ENCODE assay signal across 1 cellular context in genomic region chr6:159833556-159833955, GRCh38.
TF ChIP-seq lines count a peak whose summit lies in the region.

No MANE protein-coding gene starts in this region.

TF ChIP-seq in HepG2, 621 proteins besides CTCF, POLR2A, EP300 and RAD21:
- TF ChIP-seq ZNF776 (CRISPR knock-in tag; IDR thresholded peaks at IDR 0.05) (no peak), ZNF790 (CRISPR knock-in tag; IDR thresholded peaks at IDR 0.05; ENCODE audit: borderline replicate concordance) (no peak), KDM5A (IDR thresholded peaks at IDR 0.05; ENCODE audit: borderline replicate concordance, low read length) (no peak), MEIS2 (CRISPR knock-in tag; IDR thresholded peaks at IDR 0.05) (no peak), AKAP8 (CRISPR knock-in tag; IDR thresholded peaks at IDR 0.05) (no peak), PAX8 (CRISPR knock-in tag; IDR thresholded peaks at IDR 0.05; ENCODE audit: borderline replicate concordance) (no peak), ZNF367 (CRISPR knock-in tag; IDR thresholded peaks at IDR 0.05; ENCODE audit: borderline replicate concordance) (no peak), ELF3 (CRISPR knock-in tag; IDR thresholded peaks at IDR 0.05) (no peak), ATRX (CRISPR knock-in tag; IDR thresholded peaks at IDR 0.05; ENCODE audit: borderline replicate concordance) (no peak), KLF6 (CRISPR knock-in tag; IDR thresholded peaks at IDR 0.05) (no peak), ZNF772 (CRISPR knock-in tag; IDR thresholded peaks at IDR 0.05) (no peak), IKZF5 (CRISPR knock-in tag; IDR thresholded peaks at IDR 0.05) (no peak), KLF16 (CRISPR knock-in tag; IDR thresholded peaks at IDR 0.05) (no peak), ZNF274 (CRISPR knock-in tag; IDR thresholded peaks at IDR 0.05) (no peak), ZNF414 (CRISPR knock-in tag; IDR thresholded peaks at IDR 0.05) (no peak)
- TF ChIP-seq, protein P1, sequence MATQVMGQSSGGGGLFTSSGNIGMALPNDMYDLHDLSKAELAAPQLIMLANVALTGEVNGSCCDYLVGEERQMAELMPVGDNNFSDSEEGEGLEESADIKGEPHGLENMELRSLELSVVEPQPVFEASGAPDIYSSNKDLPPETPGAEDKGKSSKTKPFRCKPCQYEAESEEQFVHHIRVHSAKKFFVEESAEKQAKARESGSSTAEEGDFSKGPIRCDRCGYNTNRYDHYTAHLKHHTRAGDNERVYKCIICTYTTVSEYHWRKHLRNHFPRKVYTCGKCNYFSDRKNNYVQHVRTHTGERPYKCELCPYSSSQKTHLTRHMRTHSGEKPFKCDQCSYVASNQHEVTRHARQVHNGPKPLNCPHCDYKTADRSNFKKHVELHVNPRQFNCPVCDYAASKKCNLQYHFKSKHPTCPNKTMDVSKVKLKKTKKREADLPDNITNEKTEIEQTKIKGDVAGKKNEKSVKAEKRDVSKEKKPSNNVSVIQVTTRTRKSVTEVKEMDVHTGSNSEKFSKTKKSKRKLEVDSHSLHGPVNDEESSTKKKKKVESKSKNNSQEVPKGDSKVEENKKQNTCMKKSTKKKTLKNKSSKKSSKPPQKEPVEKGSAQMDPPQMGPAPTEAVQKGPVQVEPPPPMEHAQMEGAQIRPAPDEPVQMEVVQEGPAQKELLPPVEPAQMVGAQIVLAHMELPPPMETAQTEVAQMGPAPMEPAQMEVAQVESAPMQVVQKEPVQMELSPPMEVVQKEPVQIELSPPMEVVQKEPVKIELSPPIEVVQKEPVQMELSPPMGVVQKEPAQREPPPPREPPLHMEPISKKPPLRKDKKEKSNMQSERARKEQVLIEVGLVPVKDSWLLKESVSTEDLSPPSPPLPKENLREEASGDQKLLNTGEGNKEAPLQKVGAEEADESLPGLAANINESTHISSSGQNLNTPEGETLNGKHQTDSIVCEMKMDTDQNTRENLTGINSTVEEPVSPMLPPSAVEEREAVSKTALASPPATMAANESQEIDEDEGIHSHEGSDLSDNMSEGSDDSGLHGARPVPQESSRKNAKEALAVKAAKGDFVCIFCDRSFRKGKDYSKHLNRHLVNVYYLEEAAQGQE (IDR thresholded peaks at IDR 0.05; ENCODE audit: borderline replicate concordance in 1 of 2, low read depth in 1 of 2, low read length in 2 of 2) = no peak
- TF ChIP-seq, protein P2, sequence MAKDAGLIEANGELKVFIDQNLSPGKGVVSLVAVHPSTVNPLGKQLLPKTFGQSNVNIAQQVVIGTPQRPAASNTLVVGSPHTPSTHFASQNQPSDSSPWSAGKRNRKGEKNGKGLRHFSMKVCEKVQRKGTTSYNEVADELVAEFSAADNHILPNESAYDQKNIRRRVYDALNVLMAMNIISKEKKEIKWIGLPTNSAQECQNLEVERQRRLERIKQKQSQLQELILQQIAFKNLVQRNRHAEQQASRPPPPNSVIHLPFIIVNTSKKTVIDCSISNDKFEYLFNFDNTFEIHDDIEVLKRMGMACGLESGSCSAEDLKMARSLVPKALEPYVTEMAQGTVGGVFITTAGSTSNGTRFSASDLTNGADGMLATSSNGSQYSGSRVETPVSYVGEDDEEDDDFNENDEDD (CRISPR knock-in tag; IDR thresholded peaks at IDR 0.05; ENCODE audit: borderline replicate concordance) = no peak
- TF ChIP-seq, protein P3, sequence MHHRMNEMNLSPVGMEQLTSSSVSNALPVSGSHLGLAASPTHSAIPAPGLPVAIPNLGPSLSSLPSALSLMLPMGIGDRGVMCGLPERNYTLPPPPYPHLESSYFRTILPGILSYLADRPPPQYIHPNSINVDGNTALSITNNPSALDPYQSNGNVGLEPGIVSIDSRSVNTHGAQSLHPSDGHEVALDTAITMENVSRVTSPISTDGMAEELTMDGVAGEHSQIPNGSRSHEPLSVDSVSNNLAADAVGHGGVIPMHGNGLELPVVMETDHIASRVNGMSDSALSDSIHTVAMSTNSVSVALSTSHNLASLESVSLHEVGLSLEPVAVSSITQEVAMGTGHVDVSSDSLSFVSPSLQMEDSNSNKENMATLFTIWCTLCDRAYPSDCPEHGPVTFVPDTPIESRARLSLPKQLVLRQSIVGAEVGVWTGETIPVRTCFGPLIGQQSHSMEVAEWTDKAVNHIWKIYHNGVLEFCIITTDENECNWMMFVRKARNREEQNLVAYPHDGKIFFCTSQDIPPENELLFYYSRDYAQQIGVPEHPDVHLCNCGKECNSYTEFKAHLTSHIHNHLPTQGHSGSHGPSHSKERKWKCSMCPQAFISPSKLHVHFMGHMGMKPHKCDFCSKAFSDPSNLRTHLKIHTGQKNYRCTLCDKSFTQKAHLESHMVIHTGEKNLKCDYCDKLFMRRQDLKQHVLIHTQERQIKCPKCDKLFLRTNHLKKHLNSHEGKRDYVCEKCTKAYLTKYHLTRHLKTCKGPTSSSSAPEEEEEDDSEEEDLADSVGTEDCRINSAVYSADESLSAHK (CRISPR knock-in tag; IDR thresholded peaks at IDR 0.05; ENCODE audit: borderline replicate concordance) = no peak
